8 cellular contexts compared by ENCODE assay signal in the genomic region with DNA sequence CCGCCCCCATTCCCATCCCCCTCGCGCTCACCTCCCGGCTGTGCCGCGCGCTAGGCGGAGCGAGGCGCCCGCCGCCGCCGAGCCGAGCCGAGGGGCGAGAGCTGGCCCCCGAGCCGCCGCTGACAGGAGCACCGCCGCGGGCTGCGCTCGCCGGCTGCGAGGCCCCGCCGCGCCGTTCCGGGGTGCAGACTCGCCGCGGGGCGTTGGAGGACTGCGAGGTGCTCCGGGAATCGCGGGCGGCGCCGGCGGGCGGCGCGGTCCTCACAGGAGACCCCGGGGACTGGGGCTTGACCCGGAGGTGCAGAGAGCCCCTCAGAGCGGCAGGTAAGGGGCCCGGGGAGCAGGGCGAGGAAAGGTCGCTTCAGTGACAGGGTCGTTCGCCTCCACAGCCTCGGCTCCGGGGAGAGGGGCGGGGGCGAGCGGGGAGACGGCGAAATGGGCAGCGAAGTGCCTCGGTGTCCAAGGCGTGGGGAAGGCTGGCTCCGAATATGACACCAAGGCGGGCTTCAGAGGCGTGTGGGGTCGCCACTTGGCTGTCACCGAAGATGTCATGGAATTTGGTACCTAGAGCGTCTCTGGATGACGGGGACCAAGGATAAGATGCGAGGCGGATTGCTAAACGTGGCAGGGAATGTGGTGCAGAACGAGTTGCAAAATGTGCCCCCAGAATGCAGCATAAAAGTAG. TPM values are rescaled to one million over a fixed set of nuclear protein-coding genes. Genes with fewer than 3 reads are reported as not detected.
DNase-seq lines count a peak whose midpoint lies in the region; ATAC-seq and TF ChIP-seq lines count a peak whose summit lies in the region.

No MANE protein-coding gene starts in this region.

- no peaks in the 10 kb centered on the region for H3K79me2 ChIP-seq in DOHH2 (ENCODE audit: control insufficient read depth, low read length)
- H3K79me2 ChIP-seq in PC-9 (ENCODE audit: low read depth) = peaks cover 51% of the 10 kb centered on the region

- peaks cover 16% of the 10 kb centered on the region for H3K4me1 ChIP-seq in DOHH2 (ENCODE audit: control insufficient read depth, low read length)
- peaks cover 46% of the 10 kb centered on the region for H3K4me1 ChIP-seq in PC-9 (replicated peaks; ENCODE audit: insufficient read depth)
- peaks cover 0 to 17% of the 10 kb centered on the region in 2 donors for H3K4me1 ChIP-seq in right atrium auricular region

- H3F3A ChIP-seq in DOHH2 (ENCODE audit: control insufficient read depth, insufficient read depth) (peaks cover 3% of the 10 kb centered on the region; the same call in 1 of the 2 replicates), PC-9 (ENCODE audit: insufficient read depth, low read depth) (peaks cover 29% of the 10 kb centered on the region; the same call in 1 of the 2 replicates)

- H4K20me1 ChIP-seq in DOHH2 (ENCODE audit: control insufficient read depth, insufficient read depth, low read depth, low read length) (peaks cover 9% of the 10 kb centered on the region; the same call in 1 of the 2 replicates), PC-9 (ENCODE audit: insufficient read depth) (peaks cover 26% of the 10 kb centered on the region)

- ATAC-seq in GM21367 (IDR thresholded peaks at IDR 0.05; ENCODE audit: unreplicated experiment) (no peak), HG03097 (IDR thresholded peaks at IDR 0.05; ENCODE audit: low FRiP score, unreplicated experiment) (no peak)

- H3K27me3 ChIP-seq in DOHH2 (ENCODE audit: control insufficient read depth, low read length) (peaks cover 37% of the 10 kb centered on the region), H7 (ENCODE audit: control insufficient read depth, insufficient read depth, low read length) (peaks cover 16% of the 10 kb centered on the region), PC-9 (ENCODE audit: insufficient read depth, low read depth) (no peaks in the 10 kb centered on the region), right atrium auricular region (no peaks in the 10 kb centered on the region)

- H3K9me3 Mint-ChIP-seq in activated naive CD8-positive, alpha-beta T cell (ENCODE audit: low read depth) = no peaks in the 10 kb centered on the region

- no peak for TF ChIP-seq CTCF in DOHH2 (IDR thresholded peaks at IDR 0.05; ENCODE audit: low read depth, low read length, poor library complexity, severe bottlenecking)
- TF ChIP-seq CTCF in PC-9 (conservative IDR thresholded peaks at IDR 0.05) = no peak
- no peak for TF ChIP-seq CTCF in right atrium auricular region (IDR thresholded peaks at IDR 0.05)

- DNase-seq in H7 = peak; percentile 64
- DNase-seq in PC-9 = peak; percentile 38 to 59
- DNase-seq in right atrium auricular region (ENCODE audit: low spot score) = no peak
- peak; percentile 71 for DNase-seq in retina

- peak overlapping the region; percentile 66 for H3K27ac Mint-ChIP-seq in activated naive CD8-positive, alpha-beta T cell

- H3K9me3 ChIP-seq in DOHH2 (ENCODE audit: control insufficient read depth, insufficient read depth, low read length) = no peaks in the 10 kb centered on the region
- H3K9me3 ChIP-seq in PC-9 (ENCODE audit: insufficient read depth, low read depth) = no peaks in the 10 kb centered on the region
- no peaks in the 10 kb centered on the region for H3K9me3 ChIP-seq in right atrium auricular region

- H2AFZ ChIP-seq in PC-9 = peak overlapping the region; percentile 85

- H3K4me2 ChIP-seq in DOHH2 (ENCODE audit: low read length) (peak overlapping the region; percentile 80), PC-9 (peak overlapping the region; percentile 94)

- CTCF ChIA-PET in PC-9 (lab: Charles Lee) = interaction anchor here (0.6 kb wide), 1 partner anchor 106 kb away, joined by 3 read pairs; no protein-coding TSS in a partner anchor

- H3K27ac ChIP-seq in DOHH2 (ENCODE audit: low read depth, low read length) (no peak overlapping the region), PC-9 (peak overlapping the region; percentile 60), right atrium auricular region (peak overlapping the region; percentile 64 to 79)

- peaks cover 34% of the 10 kb centered on the region for H3K4me1 Mint-ChIP-seq in activated naive CD8-positive, alpha-beta T cell (ENCODE audit: low read depth)

- H3K27me3 Mint-ChIP-seq in activated naive CD8-positive, alpha-beta T cell = peaks cover 2% of the 10 kb centered on the region

- H3K9me2 ChIP-seq in DOHH2 (replicated peaks; ENCODE audit: control insufficient read depth, low read length) (no peaks in the 10 kb centered on the region), PC-9 (ENCODE audit: insufficient read depth) (no peaks in the 10 kb centered on the region)

- peak overlapping the region; percentile 80 for H3K4me3 ChIP-seq in DOHH2 (ENCODE audit: low read length)
- H3K4me3 ChIP-seq in H7 (ENCODE audit: insufficient read depth, low read depth, low read length) = peak overlapping the region; percentile 67
- peak overlapping the region; percentile 88 for H3K4me3 ChIP-seq in PC-9
- peak overlapping the region; percentile 54 to 90 for H3K4me3 ChIP-seq in right atrium auricular region

- peak overlapping the region; percentile 87 for H3K4me3 Mint-ChIP-seq in activated naive CD8-positive, alpha-beta T cell

- BruUV-seq in PC-9 (replicated peaks; lab: Mats Ljungman, UMichigan) = no TSS peak

- no peaks in the 10 kb centered on the region for H3K36me3 Mint-ChIP-seq in activated naive CD8-positive, alpha-beta T cell

- no peaks in the 10 kb centered on the region for H3K36me3 ChIP-seq in DOHH2 (ENCODE audit: control insufficient read depth, low read length)
- H3K36me3 ChIP-seq in H7 (replicated peaks; ENCODE audit: control insufficient read depth, insufficient read depth, low read length) = no peaks in the 10 kb centered on the region
- peaks cover 12% of the 10 kb centered on the region; the same call in 1 of the 2 replicates for H3K36me3 ChIP-seq in PC-9 (ENCODE audit: low read depth)
- no peaks in the 10 kb centered on the region for H3K36me3 ChIP-seq in right atrium auricular region

- intact Hi-C loops in PC-9 (cut with micrococcal nuclease; ENCODE audit: unreplicated experiment) = loop anchor here (5.0 kb wide), 1 partner anchor 189 kb away; no protein-coding TSS in a partner anchor

- POLR2A ChIA-PET in PC-9 (lab: Charles Lee; ENCODE audit: unreplicated experiment) = interaction anchor here (0.7 kb wide), 2 partner anchors 74 to 246 kb away, joined by 3 to 9 read pairs; no protein-coding TSS in a partner anchor

RNA-seq across cellular contexts. Expression of gene TANC2, which starts 0.5 kb away (rescaled TPM):
- 2.1 and 17.3 TPM in 2 replicates for total RNA-seq in H7 (2014; rRNA removed; shearing (Covaris generic))
- 95.8 and 122 TPM in 2 replicates for total RNA-seq in PC-9 (2021)
- 1 to 10 TPM; 4.0 to 5.7 TPM for total RNA-seq in right atrium auricular region
